ENCODE assay signal across 8 cellular contexts in the genomic region with DNA sequence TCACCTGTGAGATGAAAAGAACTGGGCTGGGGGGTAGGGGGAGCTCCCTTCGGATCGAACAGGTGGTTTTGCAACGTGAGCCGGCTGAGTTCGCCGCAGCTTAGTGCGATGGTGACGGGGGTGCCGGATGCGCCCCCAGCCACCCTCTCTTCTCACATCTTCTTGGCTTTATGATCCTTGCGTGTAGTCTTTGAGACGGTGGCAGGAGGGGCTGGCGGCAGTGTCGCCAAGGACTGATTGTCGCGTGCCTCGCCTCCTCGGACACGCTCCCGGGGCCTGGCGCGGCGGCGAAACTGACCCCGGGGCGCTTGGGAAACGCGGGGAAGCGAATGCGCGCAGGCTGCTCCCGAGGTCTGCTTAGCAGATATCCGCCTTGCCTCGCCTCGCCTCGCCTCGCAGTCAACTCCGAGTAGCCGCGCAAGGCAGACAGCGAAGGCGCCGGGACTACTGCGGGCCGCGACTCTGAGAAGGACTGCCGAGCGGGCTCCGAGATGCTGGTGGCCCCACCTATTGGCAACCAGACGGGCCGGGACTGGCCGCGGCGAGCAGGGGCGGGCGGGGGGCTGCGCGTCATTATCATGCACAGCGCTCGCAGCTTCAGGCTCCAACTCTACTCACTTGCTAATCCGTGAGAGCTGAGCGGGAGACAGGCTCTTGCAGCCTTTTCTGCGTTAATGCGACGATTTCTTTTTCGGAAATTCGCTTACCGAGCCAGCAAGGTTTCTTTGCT. TPM values are rescaled to one million over a fixed set of nuclear protein-coding genes. Genes with fewer than 3 reads are reported as not detected.
DNase-seq lines count a peak whose midpoint lies in the region; ATAC-seq and TF ChIP-seq lines count a peak whose summit lies in the region.

No MANE protein-coding gene starts in this region.

- intact Hi-C loops in A673 (cut with micrococcal nuclease; ENCODE audit: unreplicated experiment): no loop called here

- H3K9me3 ChIP-seq in A673 (ENCODE audit: low read depth, low read length, poor library complexity, severe bottlenecking) (no peaks in the 10 kb centered on the region), HEK293 (ENCODE audit: control insufficient read depth, insufficient read depth, low read depth, low read length) (no peaks in the 10 kb centered on the region), SJSA1 (replicated peaks) (no peaks in the 10 kb centered on the region), neural cell (ENCODE audit: low read length) (no peaks in the 10 kb centered on the region)

- peak overlapping the region; percentile 80 for H3K4me2 ChIP-seq in neural cell (ENCODE audit: low read length)

- H3K9ac ChIP-seq in neural cell (ENCODE audit: low read length): peak overlapping the region; percentile 75

- POLR2A ChIA-PET in A673 (lab: Charles Lee; ENCODE audit: low non-redundant PET) (interaction anchor here (0.6 kb wide), 1 partner anchor 16 kb away, joined by 3 read pairs; no protein-coding TSS in a partner anchor), HEK293 (lab: Yijun Ruan, JAX) (no interaction called here)

- H4K20me1 ChIP-seq in neural cell (ENCODE audit: insufficient read depth): no peaks in the 10 kb centered on the region

- peak; percentile 32 for TF ChIP-seq EP300 in neural cell (conservative IDR thresholded peaks at IDR 0.05; ENCODE audit: poor library complexity, severe bottlenecking)

- H2AFZ ChIP-seq in neural cell (ENCODE audit: low read depth, low read length): peak overlapping the region; percentile 57

- H3K27me3 ChIP-seq in A673 (replicated peaks; ENCODE audit: insufficient read depth, low read depth, low read length, poor library complexity) (peaks cover 17% of the 10 kb centered on the region), SJSA1 (replicated peaks) (peaks cover 60% of the 10 kb centered on the region), neural cell (ENCODE audit: insufficient read depth, low read depth, low read length) (peaks cover 12% of the 10 kb centered on the region)

- BruUV-seq in A673 (replicated peaks; lab: Mats Ljungman, UMichigan): no TSS peak

- no peak for TF ChIP-seq CTCF in A673 (conservative IDR thresholded peaks at IDR 0.05; ENCODE audit: low read depth, low read length)
- no peak for TF ChIP-seq CTCF in HEK293 (tag by site-specific recombination; IDR thresholded peaks at IDR 0.05)
- TF ChIP-seq CTCF in fibroblast of villous mesenchyme (IDR thresholded peaks at IDR 0.05; ENCODE audit: insufficient read depth, low read depth, low read length): no peak
- TF ChIP-seq CTCF in neural cell (IDR thresholded peaks at IDR 0.05; ENCODE audit: poor library complexity, severe bottlenecking): peak; percentile 9

- peak; percentile 49 for TF ChIP-seq RAD21 in neural cell (conservative IDR thresholded peaks at IDR 0.05)

- no peaks in the 10 kb centered on the region for H3K4me1 ChIP-seq in A673 (ENCODE audit: insufficient read depth, low read length, poor library complexity, severe bottlenecking)
- no peaks in the 10 kb centered on the region for H3K4me1 ChIP-seq in HEK293 (ENCODE audit: control insufficient read depth, insufficient read depth, low read length)
- peaks cover 12% of the 10 kb centered on the region for H3K4me1 ChIP-seq in SJSA1 (replicated peaks)

- peaks cover 33% of the 10 kb centered on the region for H3K79me2 ChIP-seq in neural cell (replicated peaks; ENCODE audit: insufficient read depth, low read length)

- H3K9me2 ChIP-seq in neural cell (ENCODE audit: insufficient read depth, low read length): no peaks in the 10 kb centered on the region

- ATAC-seq in HG03108 (IDR thresholded peaks at IDR 0.05; ENCODE audit: unreplicated experiment): no peak
- ATAC-seq in HG03280 (IDR thresholded peaks at IDR 0.05; ENCODE audit: unreplicated experiment): no peak

- peak; percentile 60 for DNase-seq in A673 (ENCODE audit: low spot score)
- DNase-seq in SJSA1 (ENCODE audit: low read depth in 1 of 2, low spot score in 2 of 2): peak; percentile 4 to 45
- peak; percentile 7 for DNase-seq in fibroblast of villous mesenchyme (ENCODE audit: low read depth)
- DNase-seq in NOMO-1 (lab: John Stamatoyannopoulos, UW; ENCODE audit: unreplicated experiment in 2 of 2): no peak

- H3F3A ChIP-seq in neural cell (ENCODE audit: insufficient read depth, low read length, poor library complexity, severe bottlenecking): peaks cover 10% of the 10 kb centered on the region

- no peak overlapping the region for H3K27ac ChIP-seq in A673 (ENCODE audit: low read depth, low read length, poor library complexity, severe bottlenecking)
- peak overlapping the region; percentile 55; the same call in 1 of the 2 replicates for H3K27ac ChIP-seq in HEK293 (ENCODE audit: extremely low read depth, low read depth, low read length)
- no peak overlapping the region for H3K27ac ChIP-seq in SJSA1
- H3K27ac ChIP-seq in neural cell (ENCODE audit: low read length): peak overlapping the region; percentile 82

- H3K36me3 ChIP-seq in A673 (ENCODE audit: insufficient read depth, low read length, poor library complexity, severe bottlenecking) (no peaks in the 10 kb centered on the region), HEK293 (ENCODE audit: control insufficient read depth in 2 of 2, insufficient read depth in 1 of 2, low read length in 2 of 2) (no peaks in the 10 kb centered on the region), SJSA1 (no peaks in the 10 kb centered on the region), neural cell (ENCODE audit: insufficient read depth, low read length) (no peaks in the 10 kb centered on the region)

- CTCF ChIA-PET in A673 (lab: Charles Lee) (no interaction called here), HEK293 (lab: Yijun Ruan, JAX) (interaction anchor here (0.6 to 0.7 kb wide), 2 partner anchors 50 to 51 kb away, joined by 4 to 8 read pairs; no protein-coding TSS in a partner anchor)

- peak overlapping the region; percentile 46 for H3K4me3 ChIP-seq in A673 (ENCODE audit: low read depth, low read length, poor library complexity, severe bottlenecking)
- H3K4me3 ChIP-seq in HEK293 (ENCODE audit: low read depth, low read length): peak overlapping the region; percentile 38
- H3K4me3 ChIP-seq in SJSA1: peak overlapping the region; percentile 1; the same call in 1 of the 2 replicates
- H3K4me3 ChIP-seq in fibroblast of villous mesenchyme (ENCODE audit: low read depth, low read length): no peak overlapping the region
- H3K4me3 ChIP-seq in neural cell (ENCODE audit: low read length): peak overlapping the region; percentile 80

TF ChIP-seq in HEK293, 187 proteins besides CTCF, POLR2A, EP300 and RAD21 (continues in another document):
- TF ChIP-seq ZNF416 (tag by site-specific recombination; IDR thresholded peaks at IDR 0.05) (no peak), SP3 (tag by site-specific recombination; IDR thresholded peaks at IDR 0.05) (peak; percentile 36; the same call in 1 of the 2 replicates), ZNF335 (tag by site-specific recombination; conservative IDR thresholded peaks at IDR 0.05) (peak; percentile 32; the same call in 1 of the 2 replicates), ZNF830 (tag by site-specific recombination; IDR thresholded peaks at IDR 0.05; ENCODE audit: low read depth) (no peak), GLIS2 (tag by site-specific recombination; IDR thresholded peaks at IDR 0.05) (peak; percentile 43; the same call in 1 of the 2 replicates), ZFP69B (tag by site-specific recombination; IDR thresholded peaks at IDR 0.05) (peak; percentile 87), ZBTB17 (tag by site-specific recombination; IDR thresholded peaks at IDR 0.05) (peak; percentile 93), ZNF132 (tag by site-specific recombination; IDR thresholded peaks at IDR 0.05; ENCODE audit: borderline replicate concordance) (no peak)

TF ChIP-seq in neural cell, 6 proteins besides CTCF, POLR2A, EP300 and RAD21:
- TF ChIP-seq TAF1 (IDR thresholded peaks at IDR 0.05; ENCODE audit: low read depth) (peak; percentile 65), SMC3 (conservative IDR thresholded peaks at IDR 0.05; ENCODE audit: poor library complexity) (peak; percentile 60), MXI1 (conservative IDR thresholded peaks at IDR 0.05; ENCODE audit: poor library complexity, severe bottlenecking) (peak; percentile 39), POLR2AphosphoS5 (IDR thresholded peaks at IDR 0.05) (peak; percentile 68)
- TF ChIP-seq, protein P1, sequence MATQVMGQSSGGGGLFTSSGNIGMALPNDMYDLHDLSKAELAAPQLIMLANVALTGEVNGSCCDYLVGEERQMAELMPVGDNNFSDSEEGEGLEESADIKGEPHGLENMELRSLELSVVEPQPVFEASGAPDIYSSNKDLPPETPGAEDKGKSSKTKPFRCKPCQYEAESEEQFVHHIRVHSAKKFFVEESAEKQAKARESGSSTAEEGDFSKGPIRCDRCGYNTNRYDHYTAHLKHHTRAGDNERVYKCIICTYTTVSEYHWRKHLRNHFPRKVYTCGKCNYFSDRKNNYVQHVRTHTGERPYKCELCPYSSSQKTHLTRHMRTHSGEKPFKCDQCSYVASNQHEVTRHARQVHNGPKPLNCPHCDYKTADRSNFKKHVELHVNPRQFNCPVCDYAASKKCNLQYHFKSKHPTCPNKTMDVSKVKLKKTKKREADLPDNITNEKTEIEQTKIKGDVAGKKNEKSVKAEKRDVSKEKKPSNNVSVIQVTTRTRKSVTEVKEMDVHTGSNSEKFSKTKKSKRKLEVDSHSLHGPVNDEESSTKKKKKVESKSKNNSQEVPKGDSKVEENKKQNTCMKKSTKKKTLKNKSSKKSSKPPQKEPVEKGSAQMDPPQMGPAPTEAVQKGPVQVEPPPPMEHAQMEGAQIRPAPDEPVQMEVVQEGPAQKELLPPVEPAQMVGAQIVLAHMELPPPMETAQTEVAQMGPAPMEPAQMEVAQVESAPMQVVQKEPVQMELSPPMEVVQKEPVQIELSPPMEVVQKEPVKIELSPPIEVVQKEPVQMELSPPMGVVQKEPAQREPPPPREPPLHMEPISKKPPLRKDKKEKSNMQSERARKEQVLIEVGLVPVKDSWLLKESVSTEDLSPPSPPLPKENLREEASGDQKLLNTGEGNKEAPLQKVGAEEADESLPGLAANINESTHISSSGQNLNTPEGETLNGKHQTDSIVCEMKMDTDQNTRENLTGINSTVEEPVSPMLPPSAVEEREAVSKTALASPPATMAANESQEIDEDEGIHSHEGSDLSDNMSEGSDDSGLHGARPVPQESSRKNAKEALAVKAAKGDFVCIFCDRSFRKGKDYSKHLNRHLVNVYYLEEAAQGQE (IDR thresholded peaks at IDR 0.05; ENCODE audit: borderline replicate concordance): no peak

RNA-seq across cellular contexts. Expression of a gene that starts 1.5 kb away (rescaled TPM):
- total RNA-seq in A673 (2021) (not detected in 2 replicates), fibroblast of villous mesenchyme (not detected in 2 replicates)
- total RNA-seq in SJSA1 (2014; rRNA removed; shearing (Covaris generic)): not detected in 2 replicates
- polyA plus RNA-seq in neural cell: 14.9 and 18.4 TPM in 2 replicates
- polyA minus RNA-seq in neural cell: 126 and 166 TPM in 2 replicates

Comparison
In these comparisons a context has a peak if more than half of its experiments do, and no peak if none do; other contexts are left out.
1. DNase-seq: peak in A673 (single experiment), SJSA1 (2 of 2) and fibroblast of villous mesenchyme (single experiment); none in NOMO-1 (0 of 2).
2. H3K27ac ChIP-seq: peak in HEK293 (single experiment) and neural cell (single experiment); none in A673 (single experiment) and SJSA1 (single experiment).